1 cellular context compared by ENCODE assay signal in the genomic region with DNA sequence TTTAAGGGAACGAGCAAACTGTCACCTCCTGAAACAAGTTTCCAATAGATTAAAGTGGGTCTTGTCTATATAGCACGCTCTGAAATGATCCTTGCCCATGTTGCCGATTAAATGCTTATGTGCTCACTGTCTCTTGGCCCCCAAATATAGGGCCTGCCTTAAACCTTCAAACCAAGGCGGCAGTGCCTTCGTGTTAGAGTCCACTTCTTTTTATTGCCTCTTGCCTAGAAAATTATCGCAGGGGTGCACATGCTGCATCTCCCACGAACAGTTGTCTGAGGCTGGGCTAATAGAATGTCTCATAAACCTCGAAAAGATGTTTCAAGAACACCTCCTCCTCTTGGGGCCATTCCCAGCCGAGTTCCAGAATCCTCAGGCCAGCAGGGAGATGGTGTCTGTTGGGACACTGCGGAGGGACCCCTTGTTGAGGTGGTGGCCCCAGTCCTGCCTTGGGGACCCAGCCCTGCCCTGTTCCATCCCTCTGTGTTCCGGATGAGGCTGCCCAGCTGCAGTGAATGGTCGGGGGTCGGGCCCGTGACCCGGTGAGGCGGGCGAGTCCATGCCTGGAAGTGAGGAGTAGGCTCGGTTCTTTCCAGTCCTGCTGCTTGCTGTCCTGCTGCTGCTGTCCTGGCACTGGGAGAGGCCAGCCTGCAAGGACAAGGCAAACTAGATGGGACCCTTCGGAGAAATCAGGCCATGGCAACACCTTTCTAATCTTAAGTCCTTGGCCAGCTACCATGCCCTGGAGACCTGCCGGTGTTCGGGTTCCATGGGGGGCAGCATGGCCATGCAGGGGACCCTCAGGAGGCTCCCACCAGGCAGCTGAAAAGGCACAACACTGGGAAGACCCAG.
TF ChIP-seq lines count a peak whose summit lies in the region.

No MANE protein-coding gene starts in this region.

TF ChIP-seq in H1, 55 proteins besides CTCF, POLR2A, EP300 and RAD21 (continued from another document):
- TF ChIP-seq, protein P1, sequence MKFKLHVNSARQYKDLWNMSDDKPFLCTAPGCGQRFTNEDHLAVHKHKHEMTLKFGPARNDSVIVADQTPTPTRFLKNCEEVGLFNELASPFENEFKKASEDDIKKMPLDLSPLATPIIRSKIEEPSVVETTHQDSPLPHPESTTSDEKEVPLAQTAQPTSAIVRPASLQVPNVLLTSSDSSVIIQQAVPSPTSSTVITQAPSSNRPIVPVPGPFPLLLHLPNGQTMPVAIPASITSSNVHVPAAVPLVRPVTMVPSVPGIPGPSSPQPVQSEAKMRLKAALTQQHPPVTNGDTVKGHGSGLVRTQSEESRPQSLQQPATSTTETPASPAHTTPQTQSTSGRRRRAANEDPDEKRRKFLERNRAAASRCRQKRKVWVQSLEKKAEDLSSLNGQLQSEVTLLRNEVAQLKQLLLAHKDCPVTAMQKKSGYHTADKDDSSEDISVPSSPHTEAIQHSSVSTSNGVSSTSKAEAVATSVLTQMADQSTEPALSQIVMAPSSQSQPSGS (IDR thresholded peaks at IDR 0.05; ENCODE audit: low read length) = no peak
- no peak for TF ChIP-seq CHD1 (IDR thresholded peaks at IDR 0.05; ENCODE audit: low read depth, low read length)
- no peak for TF ChIP-seq HDAC6 (IDR thresholded peaks at IDR 0.05; ENCODE audit: low read depth, low read length)
- no peak for TF ChIP-seq CREB1 (IDR thresholded peaks at IDR 0.05)
